ENCODE assay signal across 15 cellular contexts in genomic region chr4:47642985-47643745, GRCh38.
DNase-seq lines count a peak whose midpoint lies in the region; ATAC-seq and TF ChIP-seq lines count a peak whose summit lies in the region.
"Had no signal": no experiment of that assay in that cellular context is flagged by ENCODE, and none has a peak within 500 bp of the region (broad histone marks: within the 10 kb centered on the region; RNA-seq: fewer than 3 reads in every experiment).

No MANE protein-coding gene starts in this region.

- H3K36me3 ChIP-seq in prostate gland (no peaks in the 10 kb centered on the region), suprapubic skin (no peaks in the 10 kb centered on the region)
- H3K36me3 ChIP-seq: BLaER1 had no signal

- H3K27me3 ChIP-seq in prostate gland (replicated peaks; ENCODE audit: insufficient read depth) = no peaks in the 10 kb centered on the region
- no peaks in the 10 kb centered on the region for H3K27me3 ChIP-seq in suprapubic skin
- H3K27me3 ChIP-seq: BLaER1 had no signal

- WGBS in prostate gland = 64% methylated on average over 7 of the region's 7 CpGs
- 40% methylated on average over 7 of the region's 7 CpGs for WGBS in suprapubic skin

- no peaks in the 10 kb centered on the region for H3K9me3 ChIP-seq in prostate gland
- H3K9me3 ChIP-seq in suprapubic skin = no peaks in the 10 kb centered on the region
- H3K9me3 ChIP-seq: psoas muscle had no signal

- no peaks in the 10 kb centered on the region for H3K4me1 ChIP-seq in prostate gland (replicated peaks)
- no peaks in the 10 kb centered on the region for H3K4me1 ChIP-seq in suprapubic skin
- H3K4me1 ChIP-seq: psoas muscle had no signal

- no peak for ATAC-seq in GM18511 (IDR thresholded peaks at IDR 0.05; ENCODE audit: unreplicated experiment)
- ATAC-seq: activated T-helper 17 cell treated with anti-CD3 and anti-CD28 coated beads, Interleukin-2, amount 50 U/mL, for 72 hours; psoas muscle had no signal

- in situ Hi-C loops in KBM-7 (cut with MboI; ENCODE audit: low pct_unique_long_range_greater_than_20kb, low sequenced_read_pairs) = no loop called here

- intact Hi-C loops in prostate gland (cut with DNase I) = no loop called here

- H3K4me3 ChIP-seq in AG10803 (ENCODE audit: low read length) (no peak overlapping the region), prostate gland (no peak overlapping the region), suprapubic skin (no peak overlapping the region)
- H3K4me3 ChIP-seq: BLaER1, psoas muscle had no signal

- TF ChIP-seq CTCF in AG10803 (conservative IDR thresholded peaks at IDR 0.05; ENCODE audit: low read length) = no peak
- TF ChIP-seq CTCF in prostate gland (IDR thresholded peaks at IDR 0.05) = no peak
- no peak for TF ChIP-seq CTCF in suprapubic skin (IDR thresholded peaks at IDR 0.05)

- no peak overlapping the region for H3K27ac ChIP-seq in prostate gland
- no peak overlapping the region for H3K27ac ChIP-seq in suprapubic skin
- H3K27ac ChIP-seq: BLaER1, psoas muscle had no signal

- no peak for TF ChIP-seq EP300 in suprapubic skin (IDR thresholded peaks at IDR 0.05)

- DNase-seq in AG10803 (ENCODE audit: low read depth) (peak; percentile 83), KBM-7 (peak; percentile 6), astrocyte of the hippocampus (ENCODE audit: low read depth, low spot score) (peak; percentile 77), kidney glomerular epithelial cell (lab: John Stamatoyannopoulos, UW) (peak; percentile 19), prostate gland (ENCODE audit: low spot score) (no peak), suprapubic skin (ENCODE audit: low spot score in 2 of 2) (no peak)
- DNase-seq in activated CD4-positive, alpha-beta T cell treated with anti-CD3 and anti-CD28 coated beads, Interleukin-2, amount 50 U/mL, for 4 hours = no peak
- DNase-seq: activated CD4-positive, alpha-beta T cell treated with anti-CD3 and anti-CD28 coated beads, Interleukin-2, amount 10 ng/mL, durations not matched to agents 24 days and 14 days; NCI-H2029; psoas muscle; stimulated activated CD4-positive, alpha-beta T cell treated with anti-CD3 and anti-CD28 coated beads, Interleukin-4, amount 100 ng/mL, for 4 hours; stimulated activated naive CD4-positive, alpha-beta T cell had no signal

- TF ChIP-seq POLR2A in prostate gland (IDR thresholded peaks at IDR 0.05) (no peak), suprapubic skin (IDR thresholded peaks at IDR 0.05) (no peak)

Comparison
In these comparisons a context has a peak if more than half of its experiments do, and no peak if none do; other contexts are left out.
1. DNase-seq: peak in AG10803 (single experiment), KBM-7 (single experiment), astrocyte of the hippocampus (single experiment) and kidney glomerular epithelial cell (single experiment); none in activated CD4-positive, alpha-beta T cell treated with anti-CD3 and anti-CD28 coated beads, Interleukin-2, amount 50 U/mL, for 4 hours (0 of 2), prostate gland (single experiment) and suprapubic skin (0 of 2).